1 cellular context compared by ENCODE assay signal in the genomic region with DNA sequence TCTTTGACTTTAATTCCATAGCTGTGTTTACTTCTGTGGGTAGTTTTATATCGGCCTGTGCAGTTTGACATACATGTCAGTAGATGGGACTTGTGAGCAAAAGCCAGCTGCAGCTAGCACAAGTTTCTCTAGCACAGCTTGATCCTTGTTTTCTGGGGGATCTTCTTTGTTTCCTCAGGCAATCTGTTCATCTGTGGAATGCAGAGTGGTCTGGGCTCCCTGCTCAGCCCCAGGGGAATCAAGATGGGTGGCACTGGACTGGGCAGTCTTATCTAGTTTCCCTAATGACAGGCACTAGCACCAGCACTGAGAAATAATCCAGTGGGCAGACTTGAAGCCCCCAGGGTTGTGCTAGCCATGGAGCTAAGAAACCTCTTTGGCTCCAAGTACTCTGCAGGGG.
TF ChIP-seq lines count a peak whose summit lies in the region.

No MANE protein-coding gene starts in this region.

TF ChIP-seq in WTC11, 78 proteins besides CTCF, POLR2A, EP300 and RAD21 (continued from another document):
- TF ChIP-seq, protein P1, sequence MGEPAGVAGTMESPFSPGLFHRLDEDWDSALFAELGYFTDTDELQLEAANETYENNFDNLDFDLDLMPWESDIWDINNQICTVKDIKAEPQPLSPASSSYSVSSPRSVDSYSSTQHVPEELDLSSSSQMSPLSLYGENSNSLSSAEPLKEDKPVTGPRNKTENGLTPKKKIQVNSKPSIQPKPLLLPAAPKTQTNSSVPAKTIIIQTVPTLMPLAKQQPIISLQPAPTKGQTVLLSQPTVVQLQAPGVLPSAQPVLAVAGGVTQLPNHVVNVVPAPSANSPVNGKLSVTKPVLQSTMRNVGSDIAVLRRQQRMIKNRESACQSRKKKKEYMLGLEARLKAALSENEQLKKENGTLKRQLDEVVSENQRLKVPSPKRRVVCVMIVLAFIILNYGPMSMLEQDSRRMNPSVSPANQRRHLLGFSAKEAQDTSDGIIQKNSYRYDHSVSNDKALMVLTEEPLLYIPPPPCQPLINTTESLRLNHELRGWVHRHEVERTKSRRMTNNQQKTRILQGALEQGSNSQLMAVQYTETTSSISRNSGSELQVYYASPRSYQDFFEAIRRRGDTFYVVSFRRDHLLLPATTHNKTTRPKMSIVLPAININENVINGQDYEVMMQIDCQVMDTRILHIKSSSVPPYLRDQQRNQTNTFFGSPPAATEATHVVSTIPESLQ (CRISPR knock-in tag; IDR thresholded peaks at IDR 0.05): no peak
- no peak for TF ChIP-seq CREM (CRISPR knock-in tag; IDR thresholded peaks at IDR 0.05)
- TF ChIP-seq ZNF671 (CRISPR knock-in tag; IDR thresholded peaks at IDR 0.05): no peak
- TF ChIP-seq GABPB1 (CRISPR knock-in tag; IDR thresholded peaks at IDR 0.05): no peak
- TF ChIP-seq, protein P2, sequence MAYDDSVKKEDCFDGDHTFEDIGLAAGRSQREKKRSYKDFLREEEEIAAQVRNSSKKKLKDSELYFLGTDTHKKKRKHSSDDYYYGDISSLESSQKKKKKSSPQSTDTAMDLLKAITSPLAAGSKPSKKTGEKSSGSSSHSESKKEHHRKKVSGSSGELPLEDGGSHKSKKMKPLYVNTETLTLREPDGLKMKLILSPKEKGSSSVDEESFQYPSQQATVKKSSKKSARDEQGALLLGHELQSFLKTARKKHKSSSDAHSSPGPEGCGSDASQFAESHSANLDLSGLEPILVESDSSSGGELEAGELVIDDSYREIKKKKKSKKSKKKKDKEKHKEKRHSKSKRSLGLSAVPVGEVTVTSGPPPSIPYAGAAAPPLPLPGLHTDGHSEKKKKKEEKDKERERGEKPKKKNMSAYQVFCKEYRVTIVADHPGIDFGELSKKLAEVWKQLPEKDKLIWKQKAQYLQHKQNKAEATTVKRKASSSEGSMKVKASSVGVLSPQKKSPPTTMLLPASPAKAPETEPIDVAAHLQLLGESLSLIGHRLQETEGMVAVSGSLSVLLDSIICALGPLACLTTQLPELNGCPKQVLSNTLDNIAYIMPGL (CRISPR knock-in tag; IDR thresholded peaks at IDR 0.05): no peak
- no peak for TF ChIP-seq AFF4 (CRISPR knock-in tag; IDR thresholded peaks at IDR 0.05; ENCODE audit: borderline replicate concordance)
- TF ChIP-seq MYBL2 (CRISPR knock-in tag; IDR thresholded peaks at IDR 0.05): no peak
